In genomic region chr5:111454198-111454606, GRCh38 we compare ENCODE assay signal across 12 cellular contexts. TPM values are rescaled to one million over a fixed set of nuclear protein-coding genes. Genes with fewer than 3 reads are reported as not detected.
DNase-seq lines count a peak whose midpoint lies in the region; ATAC-seq, FAIRE-seq and TF ChIP-seq lines count a peak whose summit lies in the region.
"Had no signal": no experiment of that assay in that cellular context is flagged by ENCODE, and none has a peak within 500 bp of the region (broad histone marks: within the 10 kb centered on the region; RNA-seq: fewer than 3 reads in every experiment).

No MANE protein-coding gene starts in this region.

- no peak overlapping the region for H3K4me3 Mint-ChIP-seq in activated T-cell treated with anti-CD3 and anti-CD28 coated beads, Interleukin-2, amount 50 U/mL, for 24 hours

- H3K36me3 ChIP-seq in liver (ENCODE audit: control insufficient read depth in 4 of 4, insufficient read depth in 3 of 4, low read depth in 1 of 4, low read length in 3 of 4) (no peaks in the 10 kb centered on the region), HepG2 (replicated peaks in 1 of 2; ENCODE audit: control insufficient read depth in 1 of 2, insufficient read depth in 2 of 2, low read length in 2 of 2) (no peaks in the 10 kb centered on the region)
- H3K36me3 ChIP-seq: gastrocnemius medialis had no signal

- no peak overlapping the region for H2AFZ ChIP-seq in HepG2 (ENCODE audit: low read length)

- POLR2A ChIA-PET in HepG2 (lab: Yijun Ruan, JAX) = no interaction called here

- no peak overlapping the region for H3K9ac ChIP-seq in liver (ENCODE audit: low read depth in 1 of 2, low read length in 2 of 2)
- H3K9ac ChIP-seq in HepG2 (ENCODE audit: insufficient read depth, low read depth, low read length) = no peak overlapping the region

- H3K27me3 ChIP-seq in liver (ENCODE audit: control insufficient read depth in 4 of 4, insufficient read depth in 4 of 4, low read length in 3 of 4) (no peaks in the 10 kb centered on the region), HepG2 (ENCODE audit: control insufficient read depth in 1 of 2, insufficient read depth in 2 of 2, low read length in 2 of 2) (no peaks in the 10 kb centered on the region)
- H3K27me3 ChIP-seq: gastrocnemius medialis had no signal

- intact Hi-C loops in HepG2 (cut with micrococcal nuclease; ENCODE audit: unreplicated experiment) = no loop called here

- TF ChIP-seq CTCF in liver (IDR thresholded peaks at IDR 0.05; ENCODE audit: low read depth, low read length, missing input control) (no peak), HepG2 (CRISPR knock-in tag; IDR thresholded peaks at IDR 0.05) (no peak)

- no peak for TF ChIP-seq POLR2A in HepG2 (IDR thresholded peaks at IDR 0.05; ENCODE audit: insufficient read depth in 1 of 2, low read depth in 2 of 2, low read length in 2 of 2)

- H3K9me3 Mint-ChIP-seq in activated T-cell treated with anti-CD3 and anti-CD28 coated beads, Interleukin-2, amount 50 U/mL, for 24 hours = no peaks in the 10 kb centered on the region

- no peaks in the 10 kb centered on the region for H3K79me2 ChIP-seq in HepG2 (ENCODE audit: insufficient read depth, low read length)

- TF ChIP-seq RAD21 in liver (IDR thresholded peaks at IDR 0.05) = no peak
- TF ChIP-seq RAD21 in HepG2 (CRISPR knock-in tag; IDR thresholded peaks at IDR 0.05) = no peak

- ATAC-seq in HepG2 (no peak), GM18519 (IDR thresholded peaks at IDR 0.05; ENCODE audit: low FRiP score, unreplicated experiment) (no peak)
- ATAC-seq: gastrocnemius medialis had no signal

- DNase-seq in HepG2 (ENCODE audit: low spot score) (no peak), NCI-H446 treated with DMSO at 0.1 percent for 48 hours (lab: John Stamatoyannopoulos, UW) (peak; percentile 99), epidermal melanocyte (ENCODE audit: insufficient read length, low spot score) (peak; percentile 34), HPDE6-E6E7 (ENCODE audit: extremely low spot score) (no peak), T-helper 1 cell (no peak)
- no peak for DNase-seq in activated T-cell treated with anti-CD3 and anti-CD28 coated beads, Interleukin-2, amount 50 U/mL, for 24 hours
- DNase-seq: activated CD4-positive, alpha-beta T cell treated with anti-CD3 and anti-CD28 coated beads, Interleukin-2, amount 50 U/mL, for 48 hours; amygdala; gastrocnemius medialis; stimulated activated naive CD4-positive, alpha-beta T cell had no signal

- no peak overlapping the region for H3K4me2 ChIP-seq in HepG2 (ENCODE audit: low read depth, low read length)

- H3K36me3 Mint-ChIP-seq in activated T-cell treated with anti-CD3 and anti-CD28 coated beads, Interleukin-2, amount 50 U/mL, for 24 hours (ENCODE audit: low read depth) = peaks cover 70% of the 10 kb centered on the region

- H3K27ac ChIP-seq in liver (ENCODE audit: low read depth in 1 of 2, low read length in 2 of 2) = no peak overlapping the region
- H3K27ac ChIP-seq in HepG2 (ENCODE audit: extremely low read length, insufficient read depth, low read length) = no peak overlapping the region
- H3K27ac ChIP-seq: gastrocnemius medialis had no signal

- no peaks in the 10 kb centered on the region for H3K9me3 ChIP-seq in liver (ENCODE audit: control insufficient read depth in 4 of 4, low read length in 3 of 4)
- H3K9me3 ChIP-seq in HepG2 (ENCODE audit: low read length) = no peaks in the 10 kb centered on the region
- H3K9me3 ChIP-seq: gastrocnemius medialis had no signal

- peaks cover 10% of the 10 kb centered on the region for H3K4me1 Mint-ChIP-seq in activated T-cell treated with anti-CD3 and anti-CD28 coated beads, Interleukin-2, amount 50 U/mL, for 24 hours (ENCODE audit: low read depth)

- no peak for FAIRE-seq in HepG2 (lab: Jason Lieb, UNC)

- no peak overlapping the region for H3K4me3 ChIP-seq in liver (ENCODE audit: low read depth in 1 of 3, low read length in 3 of 3)
- no peak overlapping the region for H3K4me3 ChIP-seq in HepG2 (replicated peaks in 1 of 3; ENCODE audit: insufficient read depth in 1 of 3, low read depth in 2 of 3, low read length in 3 of 3)
- H3K4me3 ChIP-seq: gastrocnemius medialis had no signal

- CTCF ChIA-PET in HepG2 (lab: Yijun Ruan, JAX; ENCODE audit: low intra/inter-chr PET ratio, low total read pairs) = no interaction called here

- WGBS in liver = 87% methylated on average over 3 of the region's 3 CpGs
- 1% methylated on average over 3 of the region's 3 CpGs for WGBS in HepG2 (ENCODE audit: low lambda C conversion rate)

- no peak overlapping the region for H3K27ac Mint-ChIP-seq in activated T-cell treated with anti-CD3 and anti-CD28 coated beads, Interleukin-2, amount 50 U/mL, for 24 hours

- no peaks in the 10 kb centered on the region for H3K4me1 ChIP-seq in liver (ENCODE audit: control insufficient read depth in 4 of 4, insufficient read depth in 4 of 4, low read length in 3 of 4)
- H3K4me1 ChIP-seq in HepG2 (ENCODE audit: insufficient read depth, low read length) = no peaks in the 10 kb centered on the region
- H3K4me1 ChIP-seq: gastrocnemius medialis had no signal

- H4K20me1 ChIP-seq in HepG2 (ENCODE audit: insufficient read depth, low read length) = no peaks in the 10 kb centered on the region

- BruUV-seq in HepG2 (replicated peaks; lab: Mats Ljungman, UMichigan) = no TSS peak

- H3K27me3 Mint-ChIP-seq in activated T-cell treated with anti-CD3 and anti-CD28 coated beads, Interleukin-2, amount 50 U/mL, for 24 hours = no peaks in the 10 kb centered on the region

- in situ Hi-C loops in HepG2 (cut with HindIII; ENCODE audit: extremely low pct_ligation_motif_present, low pct_unique_long_range_greater_than_20kb) = no loop called here

- TF ChIP-seq EP300 in HepG2 (IDR thresholded peaks at IDR 0.05; ENCODE audit: low read depth in 2 of 2, low read length in 2 of 2) = no peak
- TF ChIP-seq EP300 in HepG2 (CRISPR knock-in tag; IDR thresholded peaks at IDR 0.05; ENCODE audit: borderline replicate concordance) = no peak

TF ChIP-seq in liver, 16 proteins besides CTCF, POLR2A, EP300 and RAD21:
- TF ChIP-seq NR2F2 (IDR thresholded peaks at IDR 0.05) (peak; percentile 14), ZBTB33 (IDR thresholded peaks at IDR 0.05) (no peak)

TF ChIP-seq in HepG2, 621 proteins besides CTCF, POLR2A, EP300 and RAD21 (continues in another document):
- TF ChIP-seq TFAP4 (IDR thresholded peaks at IDR 0.05; ENCODE audit: borderline replicate concordance, low read depth) (no peak), PTBP1 (IDR thresholded peaks at IDR 0.05; ENCODE audit: low read depth, low read length, poor library complexity, severe bottlenecking) (no peak), ZNF503 (CRISPR knock-in tag; IDR thresholded peaks at IDR 0.05) (no peak)

RNA-seq across cellular contexts. Expression of gene STARD4, which starts 58.1 kb away (rescaled TPM):
- total RNA-seq in liver (10 to 100 TPM; 53.2 to 61.2 TPM), HepG2 (2016; rRNA removed; fragmentation: Illumina TruSeq; extraction: Trizol) (66.9 and 92.2 TPM in 2 replicates)
- polyA plus RNA-seq in liver (10 to 100 TPM; 10.1 to 15.0 TPM), HepG2 (2011; rRNA removed) (27.4 and 37.0 TPM in 2 replicates)
- total RNA-seq in HepG2 (2016; cell fraction: cytosol; rRNA removed; fragmentation: Illumina TruSeq; extraction: Trizol; ENCODE audit: low read depth) = 7.4 and 7.8 TPM in 2 replicates
- 66.5 and 97.1 TPM in 2 replicates for total RNA-seq in HepG2 (2016; cell fraction: insoluble cytoplasmic fraction; rRNA removed; fragmentation: Illumina TruSeq; extraction: Trizol)
- total RNA-seq in HepG2 (2016; cell fraction: membrane; rRNA removed; fragmentation: Illumina TruSeq; extraction: Trizol) = 21.3 and 22.8 TPM in 2 replicates
- 67.3 and 73.5 TPM in 2 replicates for total RNA-seq in HepG2 (2016; cell fraction: nucleus; rRNA removed; fragmentation: Illumina TruSeq; extraction: Trizol)
- 7.5 and 15.9 TPM in 2 replicates for polyA plus RNA-seq in HepG2 (2011; cell fraction: cytosol; rRNA removed)
- 31.7 and 60.0 TPM in 2 replicates for polyA plus RNA-seq in HepG2 (2011; cell fraction: nucleus; rRNA removed)
- polyA plus RNA-seq in HepG2 (2012) = 39.3 and 40.0 TPM in 2 replicates
- 2.5 and 2.6 TPM in 2 replicates for polyA plus RNA-seq in HepG2 (2016; cell fraction: cytosol; fragmentation: Illumina TruSeq; extraction: Trizol; ENCODE audit: low read depth)
- 52.5 and 58.1 TPM in 2 replicates for polyA plus RNA-seq in HepG2 (2016; cell fraction: insoluble cytoplasmic fraction; fragmentation: Illumina TruSeq; extraction: Trizol; ENCODE audit: low read depth)
- 7.8 and 8.0 TPM in 2 replicates for polyA plus RNA-seq in HepG2 (2016; cell fraction: membrane; fragmentation: Illumina TruSeq; extraction: Trizol; ENCODE audit: low read depth)
- 105 and 107 TPM in 2 replicates for polyA plus RNA-seq in HepG2 (2016; cell fraction: nucleus; fragmentation: Illumina TruSeq; extraction: Trizol; ENCODE audit: insufficient read depth, low read depth)
- 15.2 and 24.2 TPM in 2 replicates for polyA minus RNA-seq in HepG2 (2011; rRNA and poly(A)+ RNA removed; ENCODE audit: low replicate concordance)
- 14.2 and 19.3 TPM in 2 replicates for polyA minus RNA-seq in HepG2 (2011; cell fraction: cytosol; rRNA and poly(A)+ RNA removed)
- 53.0 and 82.6 TPM in 2 replicates for polyA minus RNA-seq in HepG2 (2011; cell fraction: nucleus; rRNA and poly(A)+ RNA removed)

Comparison
In these comparisons a context has a peak if more than half of its experiments do, and no peak if none do; other contexts are left out.
1. DNase-seq: peak in NCI-H446 treated with DMSO at 0.1 percent for 48 hours (single experiment) and epidermal melanocyte (single experiment); none in HepG2 (single experiment), HPDE6-E6E7 (single experiment), T-helper 1 cell (0 of 5) and activated T-cell treated with anti-CD3 and anti-CD28 coated beads, Interleukin-2, amount 50 U/mL, for 24 hours (single experiment).